In the genomic region with DNA sequence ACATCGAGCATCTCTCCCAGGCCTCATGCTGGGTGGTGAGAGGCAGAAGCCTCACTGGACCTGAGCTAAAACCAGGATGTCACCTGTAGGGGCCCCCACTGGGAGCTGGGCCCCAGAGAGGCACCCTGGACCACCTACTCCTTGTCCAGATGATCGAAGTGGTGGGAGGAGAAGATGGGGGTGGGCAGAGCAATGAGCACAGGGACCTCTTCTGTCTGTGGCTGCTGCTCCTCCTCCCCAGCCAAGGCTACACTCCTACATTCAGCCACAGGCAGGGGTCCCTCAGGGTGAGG, we compare ENCODE assay signal across 22 cellular contexts.
"Had no signal": no experiment of that assay in that cellular context is flagged by ENCODE, and none has a peak within 500 bp of the region (broad histone marks: within the 10 kb centered on the region; RNA-seq: fewer than 3 reads in every experiment).

No MANE protein-coding gene starts in this region.

- H3K27me3 ChIP-seq: neutrophil, thyroid gland, vagina had no signal

- H3K27ac ChIP-seq: neutrophil, prostate gland, sigmoid colon, stomach, thyroid gland, vagina had no signal

- H3K4me1 Mint-ChIP-seq: memory B cell; naive thymus-derived CD4-positive, alpha-beta T cell; stimulated activated effector memory CD8-positive, alpha-beta T cell treated with anti-CD3 and anti-CD28 coated beads, Interleukin-12 subunit alpha, Interleukin-12 subunit beta, amount 100 ng/mL, for 72 hours had no signal

- H3K4me3 ChIP-seq: lung, mucosa of descending colon, prostate gland, sigmoid colon, stomach, thyroid gland, vagina had no signal

- H3K9me3 Mint-ChIP-seq: memory B cell; naive thymus-derived CD4-positive, alpha-beta T cell; stimulated activated effector memory CD8-positive, alpha-beta T cell treated with anti-CD3 and anti-CD28 coated beads, Interleukin-12 subunit alpha, Interleukin-12 subunit beta, amount 100 ng/mL, for 72 hours had no signal

- H3K36me3 Mint-ChIP-seq: memory B cell; mesothelial cell of epicardium; naive thymus-derived CD4-positive, alpha-beta T cell; stimulated activated effector memory CD8-positive, alpha-beta T cell treated with anti-CD3 and anti-CD28 coated beads, Interleukin-12 subunit alpha, Interleukin-12 subunit beta, amount 100 ng/mL, for 72 hours had no signal

- FAIRE-seq: frontal cortex, islet of Langerhans had no signal

- H3K27ac Mint-ChIP-seq: memory B cell; mesothelial cell of epicardium; naive thymus-derived CD4-positive, alpha-beta T cell had no signal

- DNase-seq: cerebellar nuclear complex; cortex of kidney; kidney glomerular epithelial cell; left colon; mucosa of descending colon; naive thymus-derived CD4-positive, alpha-beta T cell; right cardiac atrium; stimulated activated CD4-positive, alpha-beta T cell treated with anti-CD3 and anti-CD28 coated beads, Interleukin-4, amount 100 ng/mL, for 24 hours; stimulated activated naive CD4-positive, alpha-beta T cell treated with Interleukin-2 at 50 U/mL for 16 hours; stomach; thyroid gland; trophoblast cell had no signal

- H3K4me1 ChIP-seq: prostate gland, sigmoid colon, stomach, thyroid gland, vagina had no signal

- H3K4me3 Mint-ChIP-seq: memory B cell; mesothelial cell of epicardium; naive thymus-derived CD4-positive, alpha-beta T cell; stimulated activated effector memory CD8-positive, alpha-beta T cell treated with anti-CD3 and anti-CD28 coated beads, Interleukin-12 subunit alpha, Interleukin-12 subunit beta, amount 100 ng/mL, for 72 hours had no signal

- H3K36me3 ChIP-seq: neutrophil, prostate gland, sigmoid colon, stomach, thyroid gland, vagina had no signal

- H3K9me3 ChIP-seq: mucosa of descending colon, neutrophil, prostate gland, sigmoid colon, stomach, thyroid gland, vagina had no signal
